8 cellular contexts compared by ENCODE assay signal in genomic region chr14:73059326-73059725, GRCh38. TPM values are rescaled to one million over a fixed set of nuclear protein-coding genes. Genes with fewer than 3 reads are reported as not detected.
DNase-seq lines count a peak whose midpoint lies in the region; ATAC-seq, FAIRE-seq and TF ChIP-seq lines count a peak whose summit lies in the region.

No MANE protein-coding gene starts in this region.

- peak overlapping the region; percentile 95 for H3K27ac ChIP-seq in WERI-Rb-1
- peak overlapping the region; percentile 91 to 98 for H3K27ac ChIP-seq in uterus

- H3K27me3 ChIP-seq in WERI-Rb-1 (ENCODE audit: insufficient read depth, low read depth, severe bottlenecking), result no peaks in the 10 kb centered on the region
- H3K27me3 ChIP-seq in uterus, result no peaks in the 10 kb centered on the region

- H3K9me3 ChIP-seq in WERI-Rb-1 (ENCODE audit: severe bottlenecking) (no peaks in the 10 kb centered on the region), uterus (no peaks in the 10 kb centered on the region)

- H3K4me1 ChIP-seq in uterus, result peaks cover 0 to 4% of the 10 kb centered on the region in 2 donors

- H3K4me3 ChIP-seq in WERI-Rb-1 (ENCODE audit: low read depth, low read length) (peak overlapping the region; percentile 90), uterus (peak overlapping the region; percentile 85 to 97)

- DNase-seq in SIG-M5 treated with dmso at 0.1 percent for 504 hours (lab: John Stamatoyannopoulos, UW; ENCODE audit: unreplicated experiment) (peak; percentile 45), SIG-M5 (lab: John Stamatoyannopoulos, UW) (no peak), WERI-Rb-1 (no peak), uterus (no peak), KG1 (lab: John Stamatoyannopoulos, UW) (no peak)

- H3K36me3 ChIP-seq in WERI-Rb-1 (peaks cover 47% of the 10 kb centered on the region), uterus (no peaks in the 10 kb centered on the region)

- intact Hi-C loops in uterus (cut with DNase I; ENCODE audit: low total_unique reads), result no loop called here

- TF ChIP-seq POLR2A in uterus (IDR thresholded peaks at IDR 0.05), result no peak

- no peak for TF ChIP-seq CTCF in WERI-Rb-1 (IDR thresholded peaks at IDR 0.05; ENCODE audit: low read depth, low read length)
- TF ChIP-seq CTCF in uterus (IDR thresholded peaks at IDR 0.05), result no peak

- ATAC-seq in GM18520 (IDR thresholded peaks at IDR 0.05; ENCODE audit: unreplicated experiment), result no peak
- ATAC-seq in GM21825 (IDR thresholded peaks at IDR 0.05; ENCODE audit: unreplicated experiment), result no peak

- FAIRE-seq in islet of Langerhans (lab: Jason Lieb, UNC), result peak; percentile 92

RNA-seq across cellular contexts. Expression of gene RBM25, which starts 1.0 kb away (rescaled TPM):
- total RNA-seq in uterus, result 10 to 100 TPM; 26.2 to 96.1 (median 61.4) TPM

RNA-seq across cellular contexts. Expression of gene ZFYVE1, which starts 32.4 kb away (rescaled TPM):
- total RNA-seq in uterus, result 10 to 100 TPM in 2 of 4 donors, 1 to 10 TPM in 2; 3.2 to 14.7 (median 9.8) TPM
